24 cellular contexts compared by ENCODE assay signal in the genomic region with DNA sequence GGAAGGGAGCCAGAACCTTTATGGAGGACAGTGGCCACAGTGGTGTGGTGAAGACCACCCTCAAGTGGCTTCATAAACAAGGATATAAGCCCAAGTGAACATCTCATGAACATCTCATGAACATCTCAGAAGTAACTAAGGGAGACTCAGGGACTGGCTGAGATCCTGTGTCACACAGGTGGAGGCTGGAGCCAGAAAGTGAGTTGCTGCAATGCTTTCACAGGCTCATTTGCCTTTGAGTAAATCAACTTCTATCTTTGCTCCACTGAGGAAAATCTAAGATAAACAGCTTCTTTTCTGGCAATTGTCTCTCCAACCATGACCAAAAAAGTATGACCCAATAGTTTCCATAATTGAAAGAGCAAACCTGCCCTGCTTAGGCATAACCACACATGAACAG.
"Had no signal": no experiment of that assay in that cellular context is flagged by ENCODE, and none has a peak within 500 bp of the region (broad histone marks: within the 10 kb centered on the region; RNA-seq: fewer than 3 reads in every experiment).

No MANE protein-coding gene starts in this region.

- H3K27me3 ChIP-seq: neural progenitor cell, ovary, right lobe of liver, thyroid gland, upper lobe of left lung, uterus had no signal

- H3K9ac ChIP-seq: neural progenitor cell, parathyroid adenoma had no signal

- H3K4me3 ChIP-seq: neural progenitor cell, ovary, psoas muscle, right lobe of liver, sigmoid colon, stomach, thoracic aorta, thyroid gland, tibial nerve, upper lobe of left lung, uterus had no signal

- H3K79me2 ChIP-seq: parathyroid adenoma had no signal

- DNase-seq: natural killer cell; occipital lobe; ovary; posterior cingulate gyrus; psoas muscle; right cardiac atrium; right lobe of liver; sigmoid colon; small intestine; stimulated activated CD4-positive, alpha-beta T cell treated with anti-CD3 and anti-CD28 coated beads, Interleukin-15, amount 100 ng/mL, for 24 hours; stimulated activated CD4-positive, alpha-beta T cell treated with anti-CD3 and anti-CD28 coated beads, Interleukin-2, amount 100 ng/mL, for 24 hours; stimulated activated CD4-positive, alpha-beta T cell treated with anti-CD3 and anti-CD28 coated beads, Interleukin-2, amount 100 ng/mL, for 48 hours; stimulated activated CD4-positive, alpha-beta T cell treated with anti-CD3 and anti-CD28 coated beads, Interleukin-4, amount 100 ng/mL, for 24 hours; stimulated activated naive B cell treated with anti-CD40 and anti-IgM and Interleukin-4, amounts not matched to agents 10 μg/mL and 1 μg/mL and 100 μg/mL, for 72 hours; stimulated activated naive CD4-positive, alpha-beta T cell treated with Interleukin-2 at 50 U/mL for 16 hours; stomach; thyroid gland; trophoblast cell; upper lobe of left lung; uterus had no signal

- H3K27ac ChIP-seq: neural progenitor cell, ovary, parathyroid adenoma, psoas muscle, right lobe of liver, sigmoid colon, stomach, thoracic aorta, thyroid gland, tibial nerve, upper lobe of left lung, uterus had no signal

- H3K36me3 ChIP-seq: neural progenitor cell, ovary, right lobe of liver, sigmoid colon, stomach, thoracic aorta, thyroid gland, tibial nerve, upper lobe of left lung, uterus had no signal

- H3K4me1 ChIP-seq: psoas muscle, right lobe of liver, sigmoid colon, thyroid gland, tibial nerve, upper lobe of left lung, uterus had no signal

- H2AFZ ChIP-seq: neural progenitor cell, parathyroid adenoma had no signal

- H3K9me3 ChIP-seq: ovary, psoas muscle, right lobe of liver, sigmoid colon, stomach, thoracic aorta, thyroid gland, tibial nerve, upper lobe of left lung, uterus had no signal
